ENCODE assay signal across 11 cellular contexts in genomic region chr7:154794147-154794780, GRCh38.
DNase-seq lines count a peak whose midpoint lies in the region; ATAC-seq, FAIRE-seq and TF ChIP-seq lines count a peak whose summit lies in the region.
"Had no signal": no experiment of that assay in that cellular context is flagged by ENCODE, and none has a peak within 500 bp of the region (broad histone marks: within the 10 kb centered on the region; RNA-seq: fewer than 3 reads in every experiment).

No MANE protein-coding gene starts in this region.

- TF ChIP-seq CTCF in K562 (IDR thresholded peaks at IDR 0.05 in 2 of 3, conservative IDR thresholded peaks at IDR 0.05 in 1 of 3; ENCODE audit: insufficient read depth in 2 of 3, low read depth in 1 of 3, low read length in 3 of 3) = peak; percentile 73 to 89 (median 74)
- peak; percentile 49 to 58 (median 57) for TF ChIP-seq CTCF in nephron (IDR thresholded peaks at IDR 0.05; ENCODE audit: unreplicated experiment in 3 of 3)
- TF ChIP-seq CTCF in CD8-positive, alpha-beta T cell (IDR thresholded peaks at IDR 0.05) = no peak

- no peak for TF ChIP-seq EP300 in K562 (IDR thresholded peaks at IDR 0.05; ENCODE audit: low read length)

- peak overlapping the region in 1 of 3 experiments; percentile 25 for H3K4me3 Mint-ChIP-seq in nephron
- H3K4me3 Mint-ChIP-seq in CD8-positive, alpha-beta T cell = no peak overlapping the region

- WGBS in K562 (ENCODE audit: insufficient coverage, low coverage, missing lambda C conversion rate) = 8% methylated on average over 49 of the region's 50 CpGs

- H3K27me3 Mint-ChIP-seq in nephron (ENCODE audit: low read depth) = peaks cover 32% of the 10 kb centered on the region
- H3K27me3 Mint-ChIP-seq in CD8-positive, alpha-beta T cell (ENCODE audit: low read depth) = peaks cover 23% of the 10 kb centered on the region

- H3K36me3 Mint-ChIP-seq in nephron (ENCODE audit: low read depth) = no peaks in the 10 kb centered on the region
- H3K36me3 Mint-ChIP-seq in CD8-positive, alpha-beta T cell = no peaks in the 10 kb centered on the region

- no peak for FAIRE-seq in K562 (lab: Jason Lieb, UNC)

- H3K4me1 ChIP-seq in K562 (replicated peaks in 1 of 2; ENCODE audit: control insufficient read depth in 2 of 2, insufficient read depth in 2 of 2, low read length in 2 of 2) = peaks cover 0 to 9% of the 10 kb centered on the region in 2 experiments; a peak in 2 of 5 replicates
- no peaks in the 10 kb centered on the region for H3K4me1 ChIP-seq in CD8-positive, alpha-beta T cell (ENCODE audit: insufficient read depth, low read length)
- H3K4me1 ChIP-seq: gastrocnemius medialis had no signal

- no peak overlapping the region; the same call in 1 of the 2 replicates for H3K4me2 ChIP-seq in K562 (ENCODE audit: insufficient read depth, low read length)

- CTCF ChIA-PET in K562 (lab: Yijun Ruan, JAX; ENCODE audit: low intra/inter-chr PET ratio) = no interaction called here
- CTCF ChIA-PET in CD8-positive, alpha-beta T cell (lab: Charles Lee) = no interaction called here

- H3K79me2 ChIP-seq in K562 (ENCODE audit: control insufficient read depth, insufficient read depth, low read length) = no peaks in the 10 kb centered on the region

- H3K4me1 Mint-ChIP-seq in nephron = peaks cover 21% of the 10 kb centered on the region
- no peaks in the 10 kb centered on the region for H3K4me1 Mint-ChIP-seq in CD8-positive, alpha-beta T cell (ENCODE audit: low read depth)

- H3K9ac ChIP-seq in K562 (ENCODE audit: insufficient read depth in 1 of 2, low read depth in 2 of 2, low read length in 2 of 2) = 0 out of 4 replicates have a peak overlapping the region, but pooled peaks of 1 of the 2 experiments have one; percentile 18

- H3K27me3 ChIP-seq in K562 (ENCODE audit: control insufficient read depth in 2 of 2, insufficient read depth in 2 of 2, low read length in 2 of 2) = peaks cover 55 to 64% of the 10 kb centered on the region in 2 experiments
- H3K27me3 ChIP-seq in CD8-positive, alpha-beta T cell (ENCODE audit: insufficient read depth, low read length) = no peaks in the 10 kb centered on the region

- no peak overlapping the region for H2AFZ ChIP-seq in K562 (ENCODE audit: low read depth, low read length)

- no peak overlapping the region for H3K27ac ChIP-seq in K562 (ENCODE audit: extremely low read depth, low read depth, low read length)
- no peak overlapping the region for H3K27ac ChIP-seq in CD8-positive, alpha-beta T cell (ENCODE audit: low read depth, low read length)
- H3K27ac ChIP-seq: gastrocnemius medialis, thoracic aorta had no signal

- no peaks in the 10 kb centered on the region for H3K36me3 ChIP-seq in K562 (ENCODE audit: control insufficient read depth, insufficient read depth, low read length)
- H3K36me3 ChIP-seq in CD8-positive, alpha-beta T cell (ENCODE audit: insufficient read depth, low read length) = no peaks in the 10 kb centered on the region
- H3K36me3 ChIP-seq: gastrocnemius medialis, thoracic aorta had no signal

- no peak for TF ChIP-seq POLR2A in K562 (conservative IDR thresholded peaks at IDR 0.05)

- DNase-seq in GM03348 (ENCODE audit: low spot score) (peak; percentile 24), K562 (ENCODE audit: extremely low read depth in 1 of 4, low spot score in 3 of 4) (peak; percentile 57 to 78 (median 76)), NCI-H1092 (lab: John Stamatoyannopoulos, UW) (no peak), mesenteric fat pad (ENCODE audit: low spot score) (no peak)
- DNase-seq in CD8-positive, alpha-beta T cell = no peak
- DNase-seq: DMS79 treated with DMSO at 0.1 percent for 48 hours, gastrocnemius medialis had no signal

- no peak overlapping the region for H3K4me3 ChIP-seq in K562
- no peak overlapping the region for H3K4me3 ChIP-seq in CD8-positive, alpha-beta T cell (ENCODE audit: low read depth, low read length)
- H3K4me3 ChIP-seq: gastrocnemius medialis, thoracic aorta had no signal

- no peaks in the 10 kb centered on the region for H3K9me3 Mint-ChIP-seq in nephron
- no peaks in the 10 kb centered on the region for H3K9me3 Mint-ChIP-seq in CD8-positive, alpha-beta T cell

- POLR2A ChIA-PET in K562 (lab: Yijun Ruan, JAX) = interaction anchor here (0.6 kb wide), 2 partner anchors 168 to 570 kb away, joined by 3 read pairs; no protein-coding TSS in a partner anchor
- POLR2A ChIA-PET in CD8-positive, alpha-beta T cell (lab: Charles Lee) = no interaction called here

- intact Hi-C loops in K562 (cut with micrococcal nuclease) = no loop called here
- intact Hi-C loops in CD8-positive, alpha-beta T cell (cut with DNase I, micrococcal nuclease) = no loop called here

- in situ Hi-C loops in K562 (cut with MboI) = loop anchor here (25.0 kb wide), 1 partner anchor 732 kb away; the partner anchor contains the start of gene DPP6

- BruUV-seq in K562 (replicated peaks; lab: Mats Ljungman, UMichigan) = no TSS peak

- peak in 1 of 2 experiments; percentile 58; a peak in 2 of 4 replicates for TF ChIP-seq RAD21 in K562 (CRISPR knock-in tag; conservative IDR thresholded peaks at IDR 0.05 in 1 of 2, IDR thresholded peaks at IDR 0.05 in 1 of 2)

- H3K9me3 ChIP-seq in K562 (replicated peaks; ENCODE audit: control insufficient read depth, insufficient read depth, low read depth, low read length) = no peaks in the 10 kb centered on the region
- H3K9me3 ChIP-seq in CD8-positive, alpha-beta T cell (ENCODE audit: low read length) = no peaks in the 10 kb centered on the region
- H3K9me3 ChIP-seq: gastrocnemius medialis, thoracic aorta had no signal

- no peaks in the 10 kb centered on the region for H3K9me1 ChIP-seq in K562 (ENCODE audit: control insufficient read depth, insufficient read depth, low read length)

- peak; percentile 89 for ATAC-seq in HG02678 (IDR thresholded peaks at IDR 0.05; ENCODE audit: unreplicated experiment)
- peak; percentile 97 for ATAC-seq in K562
- ATAC-seq in CD8-positive, alpha-beta T cell = no peak
- ATAC-seq in GM21360 (IDR thresholded peaks at IDR 0.05; ENCODE audit: unreplicated experiment) = no peak
- ATAC-seq: gastrocnemius medialis had no signal

- no peak overlapping the region for H3K27ac Mint-ChIP-seq in nephron
- no peak overlapping the region for H3K27ac Mint-ChIP-seq in CD8-positive, alpha-beta T cell

- 0 out of 2 replicates have a peak, but pooled peaks cover 11% of the 10 kb centered on the region for H4K20me1 ChIP-seq in K562 (replicated peaks; ENCODE audit: control insufficient read depth, insufficient read depth, low read length)

TF ChIP-seq in K562, 482 proteins besides CTCF, POLR2A, EP300 and RAD21 (continues in another document):
- TF ChIP-seq MAX (CRISPR knock-in tag; IDR thresholded peaks at IDR 0.05) (peak; percentile 22; the same call in 1 of the 2 replicates), KAT7 (CRISPR knock-in tag; IDR thresholded peaks at IDR 0.05; ENCODE audit: borderline replicate concordance) (no peak), GATAD2A (IDR thresholded peaks at IDR 0.05) (no peak), UBTF (IDR thresholded peaks at IDR 0.05; ENCODE audit: borderline replicate concordance in 1 of 2, low read depth in 2 of 2, low read length in 2 of 2) (0 out of 4 replicates have a peak, but pooled peaks have one; percentile 41 to 64)

Comparison
In these comparisons a context has a peak if more than half of its experiments do, and no peak if none do; other contexts are left out.
1. DNase-seq: peak in GM03348 (single experiment) and K562 (4 of 4); none in CD8-positive, alpha-beta T cell (0 of 7), NCI-H1092 (single experiment) and mesenteric fat pad (single experiment).
2. ATAC-seq: peak in HG02678 (single experiment) and K562 (single experiment); none in CD8-positive, alpha-beta T cell (single experiment) and GM21360 (single experiment).